In genomic region chr3:69888040-69888945, GRCh38 we compare ENCODE assay signal across 1 cellular context.
TF ChIP-seq lines count a peak whose summit lies in the region.

No MANE protein-coding gene starts in this region.

TF ChIP-seq in IMR-90, 13 proteins besides CTCF, POLR2A, EP300 and RAD21 (continued from another document):
- TF ChIP-seq NFE2L2 (IDR thresholded peaks at IDR 0.05; ENCODE audit: low read depth, low read length) (no peak), SMC3 (IDR thresholded peaks at IDR 0.05; ENCODE audit: low read depth, low read length) (no peak), RCOR1 (IDR thresholded peaks at IDR 0.05; ENCODE audit: insufficient replicate concordance, low read length) (no peak), MAFK (IDR thresholded peaks at IDR 0.05; ENCODE audit: low read depth, low read length) (no peak), USF2 (IDR thresholded peaks at IDR 0.05; ENCODE audit: low read depth, low read length) (no peak), MAZ (IDR thresholded peaks at IDR 0.05; ENCODE audit: borderline replicate concordance, low read depth, low read length) (no peak), MXI1 (IDR thresholded peaks at IDR 0.05; ENCODE audit: borderline replicate concordance, low read depth, low read length) (no peak), CEBPB (IDR thresholded peaks at IDR 0.05; ENCODE audit: low read depth, low read length) (no peak), ELK1 (IDR thresholded peaks at IDR 0.05; ENCODE audit: borderline replicate concordance, low read depth, low read length) (no peak)
TF ChIP-seq in IMR-90: peak in this region for 0.
